ENCODE assay signal across 1 cellular context in genomic region chr4:121243476-121243875, GRCh38.
TF ChIP-seq lines count a peak whose summit lies in the region.

No MANE protein-coding gene starts in this region.

TF ChIP-seq in K562, 482 proteins besides CTCF, POLR2A, EP300 and RAD21 (continued from another document):
- no peak for TF ChIP-seq MEIS2 (IDR thresholded peaks at IDR 0.05; ENCODE audit: partially characterized antibody)
